In genomic region chr18:79986726-79987125, GRCh38 we compare ENCODE assay signal across 1 cellular context.
TF ChIP-seq lines count a peak whose summit lies in the region.

No MANE protein-coding gene starts in this region.

TF ChIP-seq in GM12878, 131 proteins besides CTCF, POLR2A, EP300 and RAD21:
- TF ChIP-seq REST (IDR thresholded peaks at IDR 0.05; ENCODE audit: low read depth, low read length) (no peak), TCF7 (IDR thresholded peaks at IDR 0.05; ENCODE audit: borderline replicate concordance) (no peak), ZSCAN29 (IDR thresholded peaks at IDR 0.05) (no peak), TCF3 (IDR thresholded peaks at IDR 0.05; ENCODE audit: borderline replicate concordance, insufficient read depth, low read depth, low read length) (no peak), SMAD5 (IDR thresholded peaks at IDR 0.05; ENCODE audit: low read depth) (no peak), POLR2AphosphoS2 (IDR thresholded peaks at IDR 0.05; ENCODE audit: low read depth, low read length) (no peak), CREB1 (IDR thresholded peaks at IDR 0.05; ENCODE audit: low read depth) (no peak), NBN (IDR thresholded peaks at IDR 0.05) (no peak), SREBF2 (IDR thresholded peaks at IDR 0.05; ENCODE audit: low read length) (no peak), STAT3 (IDR thresholded peaks at IDR 0.05; ENCODE audit: low read depth, low read length) (no peak), HDGF (IDR thresholded peaks at IDR 0.05) (no peak), MTA3 (IDR thresholded peaks at IDR 0.05; ENCODE audit: borderline replicate concordance, low read length) (no peak)
- TF ChIP-seq, protein P1, sequence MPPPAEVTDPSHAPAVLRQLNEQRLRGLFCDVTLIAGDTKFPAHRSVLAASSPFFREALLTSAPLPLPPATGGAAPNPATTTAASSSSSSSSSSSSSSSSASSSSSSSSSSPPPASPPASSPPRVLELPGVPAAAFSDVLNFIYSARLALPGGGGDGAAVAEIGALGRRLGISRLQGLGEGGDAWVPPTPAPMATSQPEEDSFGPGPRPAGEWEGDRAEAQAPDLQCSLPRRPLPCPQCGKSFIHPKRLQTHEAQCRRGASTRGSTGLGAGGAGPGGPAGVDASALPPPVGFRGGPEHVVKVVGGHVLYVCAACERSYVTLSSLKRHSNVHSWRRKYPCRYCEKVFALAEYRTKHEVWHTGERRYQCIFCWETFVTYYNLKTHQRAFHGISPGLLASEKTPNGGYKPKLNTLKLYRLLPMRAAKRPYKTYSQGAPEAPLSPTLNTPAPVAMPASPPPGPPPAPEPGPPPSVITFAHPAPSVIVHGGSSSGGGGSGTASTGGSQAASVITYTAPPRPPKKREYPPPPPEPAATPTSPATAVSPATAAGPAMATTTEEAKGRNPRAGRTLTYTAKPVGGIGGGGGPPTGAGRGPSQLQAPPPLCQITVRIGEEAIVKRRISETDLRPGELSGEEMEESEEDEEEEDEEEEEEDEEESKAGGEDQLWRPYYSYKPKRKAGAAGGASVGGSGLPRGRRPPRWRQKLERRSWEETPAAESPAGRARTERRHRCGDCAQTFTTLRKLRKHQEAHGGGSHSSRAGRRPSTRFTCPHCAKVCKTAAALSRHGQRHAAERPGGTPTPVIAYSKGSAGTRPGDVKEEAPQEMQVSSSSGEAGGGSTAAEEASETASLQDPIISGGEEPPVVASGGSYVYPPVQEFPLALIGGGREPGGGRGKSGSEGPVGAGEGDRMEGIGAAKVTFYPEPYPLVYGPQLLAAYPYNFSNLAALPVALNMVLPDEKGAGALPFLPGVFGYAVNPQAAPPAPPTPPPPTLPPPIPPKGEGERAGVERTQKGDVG (CRISPR knock-in tag; IDR thresholded peaks at IDR 0.05): no peak
- TF ChIP-seq, protein P2, sequence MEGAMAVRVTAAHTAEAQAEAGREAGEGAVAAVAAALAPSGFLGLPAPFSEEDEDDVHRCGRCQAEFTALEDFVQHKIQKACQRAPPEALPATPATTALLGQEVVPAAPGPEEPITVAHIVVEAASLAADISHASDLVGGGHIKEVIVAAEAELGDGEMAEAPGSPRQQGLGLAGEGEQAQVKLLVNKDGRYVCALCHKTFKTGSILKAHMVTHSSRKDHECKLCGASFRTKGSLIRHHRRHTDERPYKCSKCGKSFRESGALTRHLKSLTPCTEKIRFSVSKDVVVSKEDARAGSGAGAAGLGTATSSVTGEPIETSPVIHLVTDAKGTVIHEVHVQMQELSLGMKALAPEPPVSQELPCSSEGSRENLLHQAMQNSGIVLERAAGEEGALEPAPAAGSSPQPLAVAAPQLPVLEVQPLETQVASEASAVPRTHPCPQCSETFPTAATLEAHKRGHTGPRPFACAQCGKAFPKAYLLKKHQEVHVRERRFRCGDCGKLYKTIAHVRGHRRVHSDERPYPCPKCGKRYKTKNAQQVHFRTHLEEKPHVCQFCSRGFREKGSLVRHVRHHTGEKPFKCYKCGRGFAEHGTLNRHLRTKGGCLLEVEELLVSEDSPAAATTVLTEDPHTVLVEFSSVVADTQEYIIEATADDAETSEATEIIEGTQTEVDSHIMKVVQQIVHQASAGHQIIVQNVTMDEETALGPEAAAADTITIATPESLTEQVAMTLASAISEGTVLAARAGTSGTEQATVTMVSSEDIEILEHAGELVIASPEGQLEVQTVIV (IDR thresholded peaks at IDR 0.05; ENCODE audit: borderline replicate concordance, partially characterized antibody): no peak
TF ChIP-seq in GM12878: peak in this region for 0.
